ENCODE assay signal across 1 cellular context in the genomic region with DNA sequence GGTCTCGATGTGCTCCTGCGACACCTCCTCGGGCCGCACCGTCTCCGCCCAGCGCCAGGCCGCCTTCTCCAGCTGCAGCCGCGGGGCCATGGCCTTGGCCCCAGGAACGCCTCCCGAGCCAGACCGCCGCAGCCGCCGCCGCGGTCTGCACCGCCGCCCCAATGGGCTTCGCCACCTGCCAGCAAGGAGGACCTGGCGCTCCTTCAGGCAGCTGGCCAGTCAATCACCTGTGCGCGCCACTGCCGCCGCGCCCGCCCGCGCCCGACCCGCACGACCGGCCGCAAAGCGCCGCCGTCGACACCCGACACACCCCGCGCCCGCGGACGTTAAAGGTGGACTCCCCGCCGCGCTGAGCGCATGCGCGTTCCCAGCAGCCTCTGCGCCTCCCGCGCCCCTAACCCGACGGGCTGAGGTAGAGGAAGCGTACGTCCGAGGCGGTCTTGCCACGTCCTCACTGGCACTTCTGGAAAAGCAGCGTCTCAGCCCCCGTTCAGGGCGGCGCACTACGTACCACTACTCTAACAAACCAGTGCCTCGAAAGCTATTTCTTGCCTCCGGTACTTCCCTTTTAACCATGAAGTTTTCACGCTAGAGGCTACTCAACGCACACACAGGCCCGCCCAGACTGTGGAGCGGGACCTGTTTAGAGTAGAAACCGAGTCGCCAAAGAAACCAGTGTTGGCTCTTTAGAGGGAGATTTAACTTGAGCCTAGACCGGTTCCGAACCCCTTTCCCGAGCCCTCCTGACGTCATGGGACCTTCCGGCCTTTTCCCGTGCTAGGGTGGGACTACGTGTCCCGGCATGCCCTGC.
TF ChIP-seq lines count a peak whose summit lies in the region.

A gene with protein sequence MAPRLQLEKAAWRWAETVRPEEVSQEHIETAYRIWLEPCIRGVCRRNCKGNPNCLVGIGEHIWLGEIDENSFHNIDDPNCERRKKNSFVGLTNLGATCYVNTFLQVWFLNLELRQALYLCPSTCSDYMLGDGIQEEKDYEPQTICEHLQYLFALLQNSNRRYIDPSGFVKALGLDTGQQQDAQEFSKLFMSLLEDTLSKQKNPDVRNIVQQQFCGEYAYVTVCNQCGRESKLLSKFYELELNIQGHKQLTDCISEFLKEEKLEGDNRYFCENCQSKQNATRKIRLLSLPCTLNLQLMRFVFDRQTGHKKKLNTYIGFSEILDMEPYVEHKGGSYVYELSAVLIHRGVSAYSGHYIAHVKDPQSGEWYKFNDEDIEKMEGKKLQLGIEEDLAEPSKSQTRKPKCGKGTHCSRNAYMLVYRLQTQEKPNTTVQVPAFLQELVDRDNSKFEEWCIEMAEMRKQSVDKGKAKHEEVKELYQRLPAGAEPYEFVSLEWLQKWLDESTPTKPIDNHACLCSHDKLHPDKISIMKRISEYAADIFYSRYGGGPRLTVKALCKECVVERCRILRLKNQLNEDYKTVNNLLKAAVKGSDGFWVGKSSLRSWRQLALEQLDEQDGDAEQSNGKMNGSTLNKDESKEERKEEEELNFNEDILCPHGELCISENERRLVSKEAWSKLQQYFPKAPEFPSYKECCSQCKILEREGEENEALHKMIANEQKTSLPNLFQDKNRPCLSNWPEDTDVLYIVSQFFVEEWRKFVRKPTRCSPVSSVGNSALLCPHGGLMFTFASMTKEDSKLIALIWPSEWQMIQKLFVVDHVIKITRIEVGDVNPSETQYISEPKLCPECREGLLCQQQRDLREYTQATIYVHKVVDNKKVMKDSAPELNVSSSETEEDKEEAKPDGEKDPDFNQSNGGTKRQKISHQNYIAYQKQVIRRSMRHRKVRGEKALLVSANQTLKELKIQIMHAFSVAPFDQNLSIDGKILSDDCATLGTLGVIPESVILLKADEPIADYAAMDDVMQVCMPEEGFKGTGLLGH (minus strand): TSS at position 282 of the 811 bp plus-strand sequence. CDS start 192 bp downstream, at position 90.

TF ChIP-seq in HepG2, 621 proteins besides CTCF, POLR2A, EP300 and RAD21 (continued from another document and continues in another):
- TF ChIP-seq SNAPC4 (CRISPR knock-in tag; IDR thresholded peaks at IDR 0.05) = peak; percentile 91
- peak; percentile 16 for TF ChIP-seq XRCC5 (optimal IDR thresholded peaks at IDR 0.05; ENCODE audit: low read length)
- TF ChIP-seq ZNF350 (CRISPR knock-in tag; IDR thresholded peaks at IDR 0.05; ENCODE audit: borderline replicate concordance, low read depth) = peak; percentile 81
- TF ChIP-seq RFXANK (CRISPR knock-in tag; IDR thresholded peaks at IDR 0.05) = 0 out of 2 replicates have a peak, but pooled peaks have one; percentile 11
- peak; percentile 95 for TF ChIP-seq ZFP82 (CRISPR knock-in tag; IDR thresholded peaks at IDR 0.05; ENCODE audit: borderline replicate concordance)
- TF ChIP-seq ZSCAN21 (CRISPR knock-in tag; IDR thresholded peaks at IDR 0.05; ENCODE audit: borderline replicate concordance) = peak; percentile 94
- no peak for TF ChIP-seq KAT2B (IDR thresholded peaks at IDR 0.05; ENCODE audit: borderline replicate concordance, low read depth, low read length)
- TF ChIP-seq SNRNP70 (IDR thresholded peaks at IDR 0.05; ENCODE audit: low read depth, low read length) = no peak
- no peak for TF ChIP-seq ZFP37 (CRISPR knock-in tag; IDR thresholded peaks at IDR 0.05; ENCODE audit: borderline replicate concordance)
- TF ChIP-seq TGIF2 (CRISPR knock-in tag; IDR thresholded peaks at IDR 0.05) = no peak; the same call in 1 of the 2 replicates
- peak; percentile 91 for TF ChIP-seq ZNF253 (CRISPR knock-in tag; IDR thresholded peaks at IDR 0.05; ENCODE audit: borderline replicate concordance)
- TF ChIP-seq ZNF496 (CRISPR knock-in tag; IDR thresholded peaks at IDR 0.05; ENCODE audit: insufficient replicate concordance) = no peak
- TF ChIP-seq, protein P1, sequence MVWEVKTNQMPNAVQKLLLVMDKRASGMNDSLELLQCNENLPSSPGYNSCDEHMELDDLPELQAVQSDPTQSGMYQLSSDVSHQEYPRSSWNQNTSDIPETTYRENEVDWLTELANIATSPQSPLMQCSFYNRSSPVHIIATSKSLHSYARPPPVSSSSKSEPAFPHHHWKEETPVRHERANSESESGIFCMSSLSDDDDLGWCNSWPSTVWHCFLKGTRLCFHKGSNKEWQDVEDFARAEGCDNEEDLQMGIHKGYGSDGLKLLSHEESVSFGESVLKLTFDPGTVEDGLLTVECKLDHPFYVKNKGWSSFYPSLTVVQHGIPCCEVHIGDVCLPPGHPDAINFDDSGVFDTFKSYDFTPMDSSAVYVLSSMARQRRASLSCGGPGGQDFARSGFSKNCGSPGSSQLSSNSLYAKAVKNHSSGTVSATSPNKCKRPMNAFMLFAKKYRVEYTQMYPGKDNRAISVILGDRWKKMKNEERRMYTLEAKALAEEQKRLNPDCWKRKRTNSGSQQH (CRISPR knock-in tag; IDR thresholded peaks at IDR 0.05; ENCODE audit: low read depth) = no peak
- no peak; the same call in none of the 2 replicates for TF ChIP-seq ZNF33B (CRISPR knock-in tag; IDR thresholded peaks at IDR 0.05)
- TF ChIP-seq UBTF (CRISPR knock-in tag; IDR thresholded peaks at IDR 0.05) = peak; percentile 88
- TF ChIP-seq MTA1 (CRISPR knock-in tag; IDR thresholded peaks at IDR 0.05; ENCODE audit: borderline replicate concordance) = peak; percentile 11; the same call in 1 of the 2 replicates
- TF ChIP-seq THAP9 (CRISPR knock-in tag; IDR thresholded peaks at IDR 0.05; ENCODE audit: borderline replicate concordance) = peak; percentile 78; the same call in 1 of the 2 replicates
- peak; percentile 97 for TF ChIP-seq ZNF777 (CRISPR knock-in tag; IDR thresholded peaks at IDR 0.05)
- TF ChIP-seq, protein P2, sequence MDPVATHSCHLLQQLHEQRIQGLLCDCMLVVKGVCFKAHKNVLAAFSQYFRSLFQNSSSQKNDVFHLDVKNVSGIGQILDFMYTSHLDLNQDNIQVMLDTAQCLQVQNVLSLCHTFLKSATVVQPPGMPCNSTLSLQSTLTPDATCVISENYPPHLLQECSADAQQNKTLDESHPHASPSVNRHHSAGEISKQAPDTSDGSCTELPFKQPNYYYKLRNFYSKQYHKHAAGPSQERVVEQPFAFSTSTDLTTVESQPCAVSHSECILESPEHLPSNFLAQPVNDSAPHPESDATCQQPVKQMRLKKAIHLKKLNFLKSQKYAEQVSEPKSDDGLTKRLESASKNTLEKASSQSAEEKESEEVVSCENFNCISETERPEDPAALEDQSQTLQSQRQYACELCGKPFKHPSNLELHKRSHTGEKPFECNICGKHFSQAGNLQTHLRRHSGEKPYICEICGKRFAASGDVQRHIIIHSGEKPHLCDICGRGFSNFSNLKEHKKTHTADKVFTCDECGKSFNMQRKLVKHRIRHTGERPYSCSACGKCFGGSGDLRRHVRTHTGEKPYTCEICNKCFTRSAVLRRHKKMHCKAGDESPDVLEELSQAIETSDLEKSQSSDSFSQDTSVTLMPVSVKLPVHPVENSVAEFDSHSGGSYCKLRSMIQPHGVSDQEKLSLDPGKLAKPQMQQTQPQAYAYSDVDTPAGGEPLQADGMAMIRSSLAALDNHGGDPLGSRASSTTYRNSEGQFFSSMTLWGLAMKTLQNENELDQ (CRISPR knock-in tag; IDR thresholded peaks at IDR 0.05; ENCODE audit: borderline replicate concordance) = no peak
- peak; percentile 73 for TF ChIP-seq SAP130 (CRISPR knock-in tag; IDR thresholded peaks at IDR 0.05; ENCODE audit: low read depth)
- no peak for TF ChIP-seq TBL1XR1 (IDR thresholded peaks at IDR 0.05; ENCODE audit: borderline replicate concordance, low read length, partially characterized antibody)
- TF ChIP-seq ZNF709 (CRISPR knock-in tag; IDR thresholded peaks at IDR 0.05) = peak; percentile 71; the same call in 1 of the 2 replicates
- TF ChIP-seq U2AF1 (optimal IDR thresholded peaks at IDR 0.05; ENCODE audit: low read depth, low read length) = peak; percentile 42
- no peak for TF ChIP-seq ZNF605 (CRISPR knock-in tag; IDR thresholded peaks at IDR 0.05)
- TF ChIP-seq MEF2D (CRISPR knock-in tag; IDR thresholded peaks at IDR 0.05) = peak; percentile 69; the same call in 1 of the 2 replicates
- TF ChIP-seq HNRNPK (IDR thresholded peaks at IDR 0.05; ENCODE audit: low read depth, low read length, poor library complexity, severe bottlenecking) = peak; percentile 63
- TF ChIP-seq SIN3A (IDR thresholded peaks at IDR 0.05; ENCODE audit: borderline replicate concordance, low read depth, low read length) = peak; percentile 58; the same call in 1 of the 2 replicates
- TF ChIP-seq ZNF234 (CRISPR knock-in tag; conservative IDR thresholded peaks at IDR 0.05) = 0 out of 2 replicates have a peak, but pooled peaks have one; percentile 79
- TF ChIP-seq, protein P3, sequence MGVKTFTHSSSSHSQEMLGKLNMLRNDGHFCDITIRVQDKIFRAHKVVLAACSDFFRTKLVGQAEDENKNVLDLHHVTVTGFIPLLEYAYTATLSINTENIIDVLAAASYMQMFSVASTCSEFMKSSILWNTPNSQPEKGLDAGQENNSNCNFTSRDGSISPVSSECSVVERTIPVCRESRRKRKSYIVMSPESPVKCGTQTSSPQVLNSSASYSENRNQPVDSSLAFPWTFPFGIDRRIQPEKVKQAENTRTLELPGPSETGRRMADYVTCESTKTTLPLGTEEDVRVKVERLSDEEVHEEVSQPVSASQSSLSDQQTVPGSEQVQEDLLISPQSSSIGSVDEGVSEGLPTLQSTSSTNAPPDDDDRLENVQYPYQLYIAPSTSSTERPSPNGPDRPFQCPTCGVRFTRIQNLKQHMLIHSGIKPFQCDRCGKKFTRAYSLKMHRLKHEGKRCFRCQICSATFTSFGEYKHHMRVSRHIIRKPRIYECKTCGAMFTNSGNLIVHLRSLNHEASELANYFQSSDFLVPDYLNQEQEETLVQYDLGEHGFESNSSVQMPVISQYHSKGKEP (CRISPR knock-in tag; IDR thresholded peaks at IDR 0.05) = peak; percentile 27; the same call in 1 of the 2 replicates
- TF ChIP-seq MLLT10 (CRISPR knock-in tag; IDR thresholded peaks at IDR 0.05) = no peak
- TF ChIP-seq CAMTA2 (CRISPR knock-in tag; IDR thresholded peaks at IDR 0.05; ENCODE audit: borderline replicate concordance) = peak; percentile 83; the same call in 1 of the 2 replicates
- peak; percentile 69 for TF ChIP-seq HOXA3 (CRISPR knock-in tag; IDR thresholded peaks at IDR 0.05)
- peak; percentile 18 for TF ChIP-seq JARID2 (CRISPR knock-in tag; IDR thresholded peaks at IDR 0.05; ENCODE audit: insufficient replicate concordance)
- TF ChIP-seq JUND (CRISPR knock-in tag; IDR thresholded peaks at IDR 0.05) = peak; percentile 85
